1 cellular context compared by ENCODE assay signal in genomic region chr21:31750843-31751242, GRCh38.
TF ChIP-seq lines count a peak whose summit lies in the region.

No MANE protein-coding gene starts in this region.

TF ChIP-seq in IMR-90, 13 proteins besides CTCF, POLR2A, EP300 and RAD21 (continued from another document):
- no peak for TF ChIP-seq ELK1 (IDR thresholded peaks at IDR 0.05; ENCODE audit: borderline replicate concordance, low read depth, low read length)
